ENCODE assay signal across 23 cellular contexts in the genomic region with DNA sequence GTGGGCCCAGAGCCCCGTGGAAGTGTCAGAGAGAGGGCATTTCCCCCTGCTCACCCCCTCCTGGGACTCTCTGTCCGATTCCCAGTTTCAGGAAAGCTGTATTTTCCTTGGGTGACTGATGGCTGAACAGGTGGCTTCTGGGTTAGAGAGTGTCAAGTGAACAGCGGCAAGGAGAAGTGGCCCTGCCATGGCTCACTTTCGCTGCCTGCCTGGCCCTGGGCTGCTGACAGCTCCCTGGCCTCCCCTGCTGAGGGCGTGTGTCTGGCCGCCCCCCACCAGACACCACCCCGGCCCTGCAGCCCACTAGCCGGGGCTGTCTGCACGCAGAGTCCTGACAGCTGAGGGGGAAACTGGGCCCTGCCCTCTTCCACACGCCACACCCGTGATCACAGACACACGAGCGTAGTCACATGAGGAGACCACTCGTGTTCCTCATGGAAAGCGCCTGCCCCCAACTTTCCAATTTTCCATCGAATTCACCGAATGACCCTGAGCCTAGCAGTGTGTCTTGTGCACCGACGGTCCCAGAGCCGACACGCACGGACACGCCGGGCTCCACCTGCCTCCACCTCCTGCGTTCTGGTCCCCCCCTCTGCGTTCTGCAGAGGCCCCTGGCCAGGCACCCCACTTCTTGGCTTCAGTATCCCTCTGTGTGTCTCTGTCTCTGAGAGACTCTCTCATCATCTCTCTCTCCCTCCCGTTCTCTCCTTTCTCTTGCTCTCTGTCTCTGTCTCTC.
"Had no signal": no experiment of that assay in that cellular context is flagged by ENCODE, and none has a peak within 500 bp of the region (broad histone marks: within the 10 kb centered on the region; RNA-seq: fewer than 3 reads in every experiment).

No MANE protein-coding gene starts in this region.

- H3K27me3 Mint-ChIP-seq: central memory CD8-positive, alpha-beta T cell had no signal

- H3K27ac ChIP-seq: body of pancreas, colonic mucosa, epithelial cell of prostate, skin epidermis, thoracic aorta, upper lobe of left lung, WERI-Rb-1 had no signal

- H3K36me3 ChIP-seq: colonic mucosa, thoracic aorta, upper lobe of left lung, WERI-Rb-1 had no signal

- H3K36me3 Mint-ChIP-seq: activated CD4-positive, alpha-beta memory T cell treated with anti-CD3 and anti-CD28 coated beads for 36 hours; activated CD8-positive, alpha-beta memory T cell treated with anti-CD3 and anti-CD28 coated beads, Interleukin-2, amount 10 ng/mL, durations not matched to agents 7 days and 5 days; memory B cell; naive thymus-derived CD8-positive, alpha-beta T cell had no signal

- H3K4me1 Mint-ChIP-seq: activated CD8-positive, alpha-beta memory T cell treated with anti-CD3 and anti-CD28 coated beads, Interleukin-2, amount 10 ng/mL, durations not matched to agents 7 days and 5 days; central memory CD8-positive, alpha-beta T cell; memory B cell had no signal

- H3K9me3 Mint-ChIP-seq: activated CD4-positive, alpha-beta memory T cell treated with anti-CD3 and anti-CD28 coated beads for 36 hours; activated T-helper 2 cell treated with anti-CD3 and anti-CD28 coated beads, Interferon-gamma antibody, Interleukin-2, Interleukin-4, amounts not matched to agents 10 μg/mL and 5 μg/mL and 100 μg/mL, durations not matched to agents 14 hours and 24 hours and 36 hours; central memory CD8-positive, alpha-beta T cell had no signal

- H3K27me3 ChIP-seq: body of pancreas, colonic mucosa, upper lobe of left lung had no signal

- H3K9me3 ChIP-seq: body of pancreas, colonic mucosa, mucosa of descending colon, thoracic aorta, upper lobe of left lung had no signal

- H3K27ac Mint-ChIP-seq: activated CD4-positive, alpha-beta memory T cell treated with anti-CD3 and anti-CD28 coated beads for 36 hours; activated CD8-positive, alpha-beta memory T cell treated with anti-CD3 and anti-CD28 coated beads, Interleukin-2, amount 10 ng/mL, durations not matched to agents 7 days and 5 days; activated T-helper 2 cell treated with anti-CD3 and anti-CD28 coated beads, Interferon-gamma antibody, Interleukin-2, Interleukin-4, amounts not matched to agents 10 μg/mL and 5 μg/mL and 100 μg/mL, durations not matched to agents 14 hours and 24 hours and 36 hours; endodermal cell; memory B cell; naive thymus-derived CD8-positive, alpha-beta T cell had no signal

- DNase-seq: activated CD4-positive, alpha-beta memory T cell treated with anti-CD3 and anti-CD28 coated beads for 36 hours; activated CD4-positive, alpha-beta T cell treated with anti-CD3 and anti-CD28 coated beads for 1 hour; activated CD8-positive, alpha-beta memory T cell treated with anti-CD3 and anti-CD28 coated beads, Interleukin-2, amount 10 ng/mL, durations not matched to agents 7 days and 5 days; activated naive CD4-positive, alpha-beta T cell treated with Interleukin-2 at 50 U/mL for 16 hours; activated T-cell treated with anti-CD3 and anti-CD28 coated beads, Interleukin-2, amount 50 U/mL, for 1 hour; body of pancreas; colonic mucosa; endodermal cell; foreskin fibroblast; glutamatergic neuron; kidney; SW 1271; T-helper 2 cell; WERI-Rb-1 had no signal

- H3K4me3 ChIP-seq: body of pancreas, colonic mucosa, mucosa of descending colon, skin epidermis, thoracic aorta, upper lobe of left lung had no signal

- H3K4me3 Mint-ChIP-seq: activated CD4-positive, alpha-beta memory T cell treated with anti-CD3 and anti-CD28 coated beads for 36 hours; activated CD8-positive, alpha-beta memory T cell treated with anti-CD3 and anti-CD28 coated beads, Interleukin-2, amount 10 ng/mL, durations not matched to agents 7 days and 5 days; central memory CD8-positive, alpha-beta T cell; endodermal cell; memory B cell; naive thymus-derived CD8-positive, alpha-beta T cell had no signal

- ATAC-seq: activated CD8-positive, alpha-beta memory T cell treated with anti-CD3 and anti-CD28 coated beads, Interleukin-2, amount 10 ng/mL, durations not matched to agents 7 days and 5 days; body of pancreas; naive thymus-derived CD8-positive, alpha-beta T cell had no signal

- H3K4me1 ChIP-seq: body of pancreas, colonic mucosa had no signal
